Comparison of ENCODE assay signal across 12 cellular contexts in the genomic region with DNA sequence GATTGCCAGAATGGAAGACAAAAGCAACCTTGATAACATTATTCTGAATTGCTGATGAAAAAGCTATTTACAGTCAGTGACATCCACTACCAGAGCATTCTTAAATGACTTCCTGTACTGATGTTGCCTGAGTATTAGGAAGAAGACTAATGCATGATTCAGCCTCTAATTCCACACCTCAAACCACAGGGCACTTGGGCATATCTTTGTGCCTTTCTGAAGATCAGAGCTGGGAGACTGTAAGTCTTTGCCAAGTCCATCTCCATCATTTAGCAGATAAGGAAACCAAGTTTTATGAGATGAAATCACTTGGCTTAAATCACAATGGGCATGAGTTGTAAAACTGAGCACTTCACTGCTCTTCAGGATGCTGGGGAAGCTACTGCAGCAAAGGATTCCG.
DNase-seq lines count a peak whose midpoint lies in the region; TF ChIP-seq lines count a peak whose summit lies in the region.
"Had no signal": no experiment of that assay in that cellular context is flagged by ENCODE, and none has a peak within 500 bp of the region (broad histone marks: within the 10 kb centered on the region; RNA-seq: fewer than 3 reads in every experiment).

No MANE protein-coding gene starts in this region.

- no peak for TF ChIP-seq CTCF in fibroblast of the aortic adventitia (IDR thresholded peaks at IDR 0.05; ENCODE audit: insufficient read depth, low read length)
- TF ChIP-seq CTCF in GM13976 (IDR thresholded peaks at IDR 0.05; ENCODE audit: borderline replicate concordance, control extremely low read depth, extremely low read depth, insufficient read depth, missing control alignments): no peak

- no peak overlapping the region for H3K4me3 ChIP-seq in fibroblast of the aortic adventitia (ENCODE audit: low read depth, low read length)
- H3K4me3 ChIP-seq: heart left ventricle, tibial artery had no signal

- DNase-seq in Kasumi-1 (lab: John Stamatoyannopoulos, UW): peak; percentile 15 to 16
- peak; percentile 82 for DNase-seq in RPMI7951 (ENCODE audit: low read depth)
- DNase-seq in fibroblast of the aortic adventitia (ENCODE audit: low read depth): peak; percentile 1
- DNase-seq in renal cortical epithelial cell (ENCODE audit: low read depth): peak; percentile 90
- no peak for DNase-seq in NCI-H1092 treated with DMSO at 0.1 percent for 48 hours (lab: John Stamatoyannopoulos, UW)
- no peak for DNase-seq in GM13976 (ENCODE audit: low spot score)
- DNase-seq in COLO829 (ENCODE audit: low spot score): no peak
- DNase-seq: activated naive CD8-positive, alpha-beta T cell treated with anti-CD3 and anti-CD28 coated beads, Interleukin-2, amount 10 ng/mL, durations not matched to agents 7 days and 5 days; heart left ventricle; left colon; retina; tibial artery had no signal

- in situ Hi-C loops in GM13976 (cut with MboI; ENCODE audit: low sequenced_read_pairs, unreplicated experiment): no loop called here

Comparison
In these comparisons a context has a peak if more than half of its experiments do, and no peak if none do; other contexts are left out.
1. DNase-seq: peak in Kasumi-1 (2 of 2), RPMI7951 (single experiment), fibroblast of the aortic adventitia (single experiment) and renal cortical epithelial cell (single experiment); none in NCI-H1092 treated with DMSO at 0.1 percent for 48 hours (single experiment), GM13976 (single experiment) and COLO829 (single experiment).